In genomic region chr6:4085329-4085695, GRCh38 we compare ENCODE assay signal across 33 cellular contexts. TPM values are rescaled to one million over a fixed set of nuclear protein-coding genes. Genes with fewer than 3 reads are reported as not detected.
DNase-seq lines count a peak whose midpoint lies in the region; ATAC-seq, FAIRE-seq and TF ChIP-seq lines count a peak whose summit lies in the region.
"Had no signal": no experiment of that assay in that cellular context is flagged by ENCODE, and none has a peak within 500 bp of the region (broad histone marks: within the 10 kb centered on the region; RNA-seq: fewer than 3 reads in every experiment).

No MANE protein-coding gene starts in this region.

- H3K9me3 ChIP-seq in astrocyte (ENCODE audit: insufficient read depth, low read depth, low read length), result no peaks in the 10 kb centered on the region
- H3K9me3 ChIP-seq: Caco-2, spleen, uterus had no signal

- H3K36me3 Mint-ChIP-seq in astrocyte (ENCODE audit: low read depth, unreplicated experiment), result no peaks in the 10 kb centered on the region
- H3K36me3 Mint-ChIP-seq: naive B cell; stimulated activated naive B cell treated with anti-CD40 and anti-IgM and Interleukin-4, amounts not matched to agents 10 μg/mL and 1 μg/mL and 100 μg/mL, for 72 hours had no signal

- H3K4me2 ChIP-seq in astrocyte (ENCODE audit: low read length), result no peak overlapping the region
- H3K4me2 ChIP-seq: BLaER1 treated with 17β-estradiol and CSF1 and Interleukin-3, amounts not matched to agents 10 nM and 100 nM; PC-9 had no signal

- CTCF ChIA-PET in AG04449 (lab: Yijun Ruan, JAX), result interaction anchor here (1.1 to 2.1 kb wide), 2 partner anchors 41 to 125 kb away, joined by 3 to 7 read pairs; no protein-coding TSS in a partner anchor

- no peaks in the 10 kb centered on the region for H3K36me3 ChIP-seq in astrocyte (ENCODE audit: insufficient read depth, low read length)
- H3K36me3 ChIP-seq: BLaER1 treated with 17β-estradiol and CSF1 and Interleukin-3, amounts not matched to agents 10 nM and 100 nM; brain microvascular endothelial cell; spleen; uterus had no signal

- H3K4me1 ChIP-seq in astrocyte (ENCODE audit: insufficient read depth, low read length) (no peaks in the 10 kb centered on the region), foreskin keratinocyte (peaks cover 12% of the 10 kb centered on the region)
- H3K4me1 ChIP-seq: BLaER1 treated with 17β-estradiol and CSF1 and Interleukin-3, amounts not matched to agents 10 nM and 100 nM; Caco-2; spleen; uterus had no signal

- no peak overlapping the region for H2AFZ ChIP-seq in astrocyte (ENCODE audit: low read depth, low read length)
- H2AFZ ChIP-seq: PC-9 had no signal

- H3K27ac ChIP-seq in astrocyte (ENCODE audit: low read depth, low read length) (no peak overlapping the region), foreskin keratinocyte (no peak overlapping the region)
- H3K27ac ChIP-seq: BLaER1 treated with 17β-estradiol and CSF1 and Interleukin-3, amounts not matched to agents 10 nM and 100 nM; brain microvascular endothelial cell; PC-9; spleen; uterus had no signal

- H3K27me3 Mint-ChIP-seq in astrocyte (ENCODE audit: low read depth, unreplicated experiment), result peaks cover 9% of the 10 kb centered on the region
- H3K27me3 Mint-ChIP-seq: activated CD8-positive, alpha-beta T cell treated with anti-CD3 and anti-CD28 coated beads for 36 hours; activated naive CD8-positive, alpha-beta T cell treated with anti-CD3 and anti-CD28 coated beads, Interleukin-2, amount 50 U/mL, for 24 hours had no signal

- H3K4me1 Mint-ChIP-seq in astrocyte (ENCODE audit: low read depth, unreplicated experiment), result no peaks in the 10 kb centered on the region
- H3K4me1 Mint-ChIP-seq: activated naive CD8-positive, alpha-beta T cell treated with anti-CD3 and anti-CD28 coated beads, Interleukin-2, amount 50 U/mL, for 24 hours; naive B cell; stimulated activated naive B cell treated with anti-CD40 and anti-IgM and Interleukin-4, amounts not matched to agents 10 μg/mL and 1 μg/mL and 100 μg/mL, for 72 hours had no signal

- POLR2A ChIA-PET in AG04449 (lab: Yijun Ruan, JAX), result interaction anchor here (1.2 kb wide), 1 partner anchor 64 kb away, joined by 3 read pairs; a partner anchor contains a TSS

- no peaks in the 10 kb centered on the region for H3K79me2 ChIP-seq in astrocyte (ENCODE audit: insufficient read depth, low read length)

- no peaks in the 10 kb centered on the region for H3K9me3 Mint-ChIP-seq in astrocyte (ENCODE audit: unreplicated experiment)
- H3K9me3 Mint-ChIP-seq: activated CD8-positive, alpha-beta T cell treated with anti-CD3 and anti-CD28 coated beads for 36 hours; activated naive CD8-positive, alpha-beta T cell treated with anti-CD3 and anti-CD28 coated beads, Interleukin-2, amount 50 U/mL, for 24 hours; endodermal cell; naive B cell; stimulated activated naive B cell treated with anti-CD40 and anti-IgM and Interleukin-4, amounts not matched to agents 10 μg/mL and 1 μg/mL and 100 μg/mL, for 72 hours had no signal

- no peak overlapping the region for H3K4me3 ChIP-seq in AG04449 (ENCODE audit: low read depth, low read length)
- no peak overlapping the region for H3K4me3 ChIP-seq in astrocyte (ENCODE audit: insufficient read depth, low read depth, low read length)
- H3K4me3 ChIP-seq: BLaER1 treated with 17β-estradiol and CSF1 and Interleukin-3, amounts not matched to agents 10 nM and 100 nM; PC-9; spleen; uterus had no signal

- no peak overlapping the region for H3K4me3 Mint-ChIP-seq in astrocyte (ENCODE audit: unreplicated experiment)
- H3K4me3 Mint-ChIP-seq: activated CD8-positive, alpha-beta T cell treated with anti-CD3 and anti-CD28 coated beads for 36 hours; activated naive CD8-positive, alpha-beta T cell treated with anti-CD3 and anti-CD28 coated beads, Interleukin-2, amount 50 U/mL, for 24 hours; endodermal cell; stimulated activated naive B cell treated with anti-CD40 and anti-IgM and Interleukin-4, amounts not matched to agents 10 μg/mL and 1 μg/mL and 100 μg/mL, for 72 hours had no signal

- H4K20me1 ChIP-seq in astrocyte (ENCODE audit: insufficient read depth, low read length), result no peaks in the 10 kb centered on the region
- H4K20me1 ChIP-seq: BLaER1 treated with 17β-estradiol and CSF1 and Interleukin-3, amounts not matched to agents 10 nM and 100 nM had no signal

- H3K9ac ChIP-seq in astrocyte (ENCODE audit: low read length), result no peak overlapping the region
- H3K9ac ChIP-seq: BLaER1 treated with 17β-estradiol and CSF1 and Interleukin-3, amounts not matched to agents 10 nM and 100 nM had no signal

- TF ChIP-seq CTCF in AG04449 (IDR thresholded peaks at IDR 0.05; ENCODE audit: insufficient read depth, low read length, missing control alignments), result no peak
- no peak for TF ChIP-seq CTCF in astrocyte (IDR thresholded peaks at IDR 0.05; ENCODE audit: insufficient read depth, low read depth, low read length)
- no peak for TF ChIP-seq CTCF in foreskin keratinocyte (conservative IDR thresholded peaks at IDR 0.05)

- FAIRE-seq in astrocyte (lab: Jason Lieb, UNC), result no peak
- FAIRE-seq: A204.1, colon, TTC549 had no signal

- no peak overlapping the region for H3K27ac Mint-ChIP-seq in astrocyte (ENCODE audit: unreplicated experiment)
- H3K27ac Mint-ChIP-seq: activated CD8-positive, alpha-beta T cell treated with anti-CD3 and anti-CD28 coated beads for 36 hours; activated naive CD8-positive, alpha-beta T cell treated with anti-CD3 and anti-CD28 coated beads, Interleukin-2, amount 50 U/mL, for 24 hours; naive B cell; stimulated activated naive B cell treated with anti-CD40 and anti-IgM and Interleukin-4, amounts not matched to agents 10 μg/mL and 1 μg/mL and 100 μg/mL, for 72 hours had no signal

- no peaks in the 10 kb centered on the region for H3K27me3 ChIP-seq in astrocyte (ENCODE audit: insufficient read depth, low read length)
- no peaks in the 10 kb centered on the region for H3K27me3 ChIP-seq in foreskin keratinocyte
- H3K27me3 ChIP-seq: BLaER1 treated with 17β-estradiol and CSF1 and Interleukin-3, amounts not matched to agents 10 nM and 100 nM; brain microvascular endothelial cell; spleen; uterus had no signal

- peak; percentile 10 for DNase-seq in AG04449 (ENCODE audit: low read depth, low spot score)
- peak; percentile 86 for DNase-seq in HCEC 1CT
- DNase-seq in astrocyte (ENCODE audit: low read depth), result peak; percentile 37
- DNase-seq in foreskin keratinocyte, result peak; percentile 19 to 63
- DNase-seq in NCI-H1436 treated with DMSO at 0.1 percent for 48 hours (lab: John Stamatoyannopoulos, UW), result no peak
- DNase-seq in pons (ENCODE audit: low spot score), result no peak
- no peak for DNase-seq in DMS53 (lab: John Stamatoyannopoulos, UW)
- DNase-seq: activated CD4-positive, CD25-positive, alpha-beta regulatory T cell treated with anti-CD3 and anti-CD28 coated beads, Interleukin-2, amount 50 U/mL, for 72 hours; activated CD8-positive, alpha-beta T cell treated with anti-CD3 and anti-CD28 coated beads for 36 hours; activated effector memory CD4-positive, alpha-beta T cell treated with anti-CD3 and anti-CD28 coated beads, Interleukin-2, amount 50 U/mL, for 16 hours; activated naive CD8-positive, alpha-beta T cell treated with anti-CD3 and anti-CD28 coated beads, Interleukin-2, amount 50 U/mL, for 24 hours; brain microvascular endothelial cell; Caco-2; DND-41; endodermal cell; mesendoderm; naive B cell; NCI-H1694; NCI-H510A; occipital lobe; PC-9; retina; spleen; stimulated activated CD4-positive, alpha-beta T cell treated with anti-CD3 and anti-CD28 coated beads, Interleukin-4, amount 100 ng/mL, for 1 hour; stimulated activated naive B cell treated with anti-CD40 and anti-IgM and Interleukin-4, amounts not matched to agents 10 μg/mL and 1 μg/mL and 100 μg/mL, for 72 hours; uterus had no signal

- ATAC-seq in foreskin keratinocyte, result peak; percentile 81
- no peak for ATAC-seq in GM21528 (IDR thresholded peaks at IDR 0.05; ENCODE audit: low FRiP score, unreplicated experiment)
- ATAC-seq: activated CD8-positive, alpha-beta T cell treated with anti-CD3 and anti-CD28 coated beads for 36 hours; activated naive CD8-positive, alpha-beta T cell treated with anti-CD3 and anti-CD28 coated beads, Interleukin-2, amount 50 U/mL, for 24 hours; stimulated activated naive B cell treated with anti-CD40 and anti-IgM and Interleukin-4, amounts not matched to agents 10 μg/mL and 1 μg/mL and 100 μg/mL, for 72 hours had no signal

RNA-seq across cellular contexts. Expression of gene FAM217A, which starts 6.4 kb away (rescaled TPM):
- total RNA-seq in astrocyte, result not detected in 2 replicates
- total RNA-seq in foreskin keratinocyte, result not detected in 2 replicates
- polyA plus RNA-seq in foreskin keratinocyte, result not detected in 2 replicates
- total RNA-seq: activated CD8-positive, alpha-beta T cell treated with anti-CD3 and anti-CD28 coated beads for 36 hours; Caco-2; endodermal cell; occipital lobe; PC-9; spleen; T-helper 1 cell treated with Interleukin-12 subunit alpha and Interleukin-12 subunit beta and Interleukin-4 antibody, amounts not matched to agents 30 ng/mL and 1 ng/mL, for 36 hours; temporal lobe; uterus had no signal
- polyA plus RNA-seq: spleen had no signal

RNA-seq across cellular contexts. Expression of gene ECI2, which starts 50.1 kb away (rescaled TPM):
- total RNA-seq in astrocyte, result 52.5 and 54.5 TPM in 2 replicates
- 59.6 and 63.4 TPM in 2 replicates for total RNA-seq in foreskin keratinocyte
- 54.9 and 65.8 TPM in 2 replicates for polyA plus RNA-seq in foreskin keratinocyte

Comparison
In these comparisons a context has a peak if more than half of its experiments do, and no peak if none do; other contexts are left out.
1. DNase-seq: peak in AG04449 (single experiment), HCEC 1CT (single experiment), astrocyte (single experiment) and foreskin keratinocyte (2 of 2); none in NCI-H1436 treated with DMSO at 0.1 percent for 48 hours (single experiment), pons (single experiment) and DMS53 (single experiment).